Comparison of ENCODE assay signal across 15 cellular contexts in the genomic region with DNA sequence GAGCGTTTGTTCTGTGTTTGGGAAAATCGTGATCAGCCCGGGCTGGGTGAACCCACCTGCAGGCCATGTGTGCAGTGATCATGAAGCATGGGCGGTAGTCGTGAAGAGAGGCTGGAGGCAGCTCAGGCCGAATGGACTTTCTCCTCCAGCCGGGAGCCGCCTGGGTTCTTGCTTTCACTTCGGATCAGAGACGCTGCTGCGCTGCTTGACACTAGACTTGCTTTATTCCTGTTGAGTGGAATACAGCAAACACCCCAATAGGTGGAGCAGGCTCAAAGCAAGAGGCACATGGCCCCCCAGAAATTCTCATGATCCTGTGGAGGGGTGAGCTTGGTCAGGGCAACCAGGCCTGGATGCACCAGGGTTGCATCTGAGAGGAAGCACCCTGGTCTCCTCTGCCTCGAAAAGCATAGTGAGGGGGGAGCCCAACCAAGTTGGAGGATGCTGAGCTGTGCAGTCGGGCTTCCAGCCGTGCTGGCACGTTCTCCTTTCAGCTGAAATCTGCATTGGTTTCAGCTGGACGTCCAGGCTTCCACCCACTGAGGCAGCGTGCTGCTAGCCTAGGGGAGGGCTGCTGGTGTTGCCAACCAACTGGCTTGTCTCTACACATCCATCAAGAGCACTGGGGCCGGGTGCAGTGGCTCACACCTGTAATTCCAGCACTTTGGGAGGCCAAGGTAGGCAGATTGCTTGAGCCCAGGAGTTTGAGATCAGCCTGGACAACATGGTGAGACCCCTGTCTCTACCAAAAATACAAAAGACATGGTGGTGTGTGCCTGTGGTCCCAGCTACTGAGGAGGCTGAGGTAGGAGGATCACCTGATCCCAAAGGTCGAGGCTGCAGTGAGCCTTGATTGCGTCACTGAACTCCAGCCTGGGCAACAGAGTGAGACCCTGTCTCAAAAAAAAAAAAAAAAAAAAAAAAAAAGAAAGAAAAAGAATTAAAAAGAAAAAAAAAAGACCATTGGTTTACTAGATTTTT. TPM values are rescaled to one million over a fixed set of nuclear protein-coding genes. Genes with fewer than 3 reads are reported as not detected.
DNase-seq lines count a peak whose midpoint lies in the region; ATAC-seq and TF ChIP-seq lines count a peak whose summit lies in the region.
"Had no signal": no experiment of that assay in that cellular context is flagged by ENCODE, and none has a peak within 500 bp of the region (broad histone marks: within the 10 kb centered on the region; RNA-seq: fewer than 3 reads in every experiment).

No MANE protein-coding gene starts in this region.

- H3K4me1 ChIP-seq in CD8-positive, alpha-beta T cell (ENCODE audit: insufficient read depth, low read length), result peaks cover 34% of the 10 kb centered on the region
- H3K4me1 ChIP-seq in naive thymus-derived CD4-positive, alpha-beta T cell (ENCODE audit: control insufficient read depth in 2 of 2, insufficient read depth in 2 of 2, low read length in 2 of 2), result peaks cover 11 to 23% of the 10 kb centered on the region in 2 donors

- intact Hi-C loops in CD8-positive, alpha-beta T cell (cut with DNase I, micrococcal nuclease), result no loop called here
- intact Hi-C loops in naive thymus-derived CD4-positive, alpha-beta T cell (cut with micrococcal nuclease), result loop anchor here (10.0 kb wide), 3 partner anchors 362 to 918 kb away; a partner anchor contains a TSS
- intact Hi-C loops in posterior vena cava (cut with DNase I), result no loop called here

- peak; percentile 28; the same call in 1 of the 2 replicates for TF ChIP-seq CTCF in BJ (IDR thresholded peaks at IDR 0.05; ENCODE audit: insufficient read depth, low read depth, low read length)
- no peak for TF ChIP-seq CTCF in CD8-positive, alpha-beta T cell (IDR thresholded peaks at IDR 0.05)

- H3K27ac Mint-ChIP-seq in CD8-positive, alpha-beta T cell, result no peak overlapping the region
- peak overlapping the region; percentile 27 to 82 for H3K27ac Mint-ChIP-seq in T-cell
- peak overlapping the region; percentile 47 to 86 (median 82) for H3K27ac Mint-ChIP-seq in naive thymus-derived CD4-positive, alpha-beta T cell

- peaks cover 59% of the 10 kb centered on the region for H3K4me1 Mint-ChIP-seq in CD8-positive, alpha-beta T cell (ENCODE audit: low read depth)
- H3K4me1 Mint-ChIP-seq in T-cell, result peaks cover 66 to 77% (median 73%) of the 10 kb centered on the region in 3 donors
- H3K4me1 Mint-ChIP-seq in naive thymus-derived CD4-positive, alpha-beta T cell, result peaks cover 46 to 86% (median 73%) of the 10 kb centered on the region in 7 donors

- CTCF ChIA-PET in BJ (lab: Yijun Ruan, JAX), result interaction anchor here (0.5 to 2.2 kb wide), 4 partner anchors 14 to 378 kb away, joined by 3 to 8 read pairs (median 4); no protein-coding TSS in a partner anchor
- CTCF ChIA-PET in CD8-positive, alpha-beta T cell (lab: Charles Lee), result interaction anchor here (0.6 to 2.1 kb wide), 4 partner anchors 27 to 48 kb away, joined by 3 to 15 read pairs (median 4); no protein-coding TSS in a partner anchor
- CTCF ChIA-PET in T-cell (lab: Charles Lee), result interaction anchor here in 1 of 2 donors (0.7 kb wide), 2 partner anchors 24 to 27 kb away, joined by 3 to 5 read pairs; no protein-coding TSS in a partner anchor
- CTCF ChIA-PET in naive thymus-derived CD4-positive, alpha-beta T cell (lab: Charles Lee), result interaction anchor here (6.1 kb wide), 1 partner anchor 27 kb away, joined by 51 read pairs; no protein-coding TSS in a partner anchor

- H3K36me3 Mint-ChIP-seq in CD8-positive, alpha-beta T cell, result peaks cover 2% of the 10 kb centered on the region
- H3K36me3 Mint-ChIP-seq in T-cell, result no peaks in the 10 kb centered on the region
- peaks cover 0 to 13% (median 0%) of the 10 kb centered on the region in 5 donors for H3K36me3 Mint-ChIP-seq in naive thymus-derived CD4-positive, alpha-beta T cell

- H3K9me3 ChIP-seq in CD8-positive, alpha-beta T cell (ENCODE audit: low read length), result no peaks in the 10 kb centered on the region
- H3K9me3 ChIP-seq in naive thymus-derived CD4-positive, alpha-beta T cell (ENCODE audit: control insufficient read depth in 2 of 3, low read length in 3 of 3), result no peaks in the 10 kb centered on the region
- H3K9me3 ChIP-seq: colonic mucosa, esophagus muscularis mucosa, SJSA1, vagina had no signal

- H3K4me3 ChIP-seq in BJ (ENCODE audit: low read depth, low read length), result no peak overlapping the region
- H3K4me3 ChIP-seq in CD8-positive, alpha-beta T cell (ENCODE audit: low read depth, low read length), result no peak overlapping the region
- H3K4me3 ChIP-seq in naive thymus-derived CD4-positive, alpha-beta T cell (ENCODE audit: low read length), result no peak overlapping the region
- H3K4me3 ChIP-seq: colonic mucosa, esophagus muscularis mucosa, SJSA1, vagina had no signal

- no peak overlapping the region for H3K27ac ChIP-seq in CD8-positive, alpha-beta T cell (ENCODE audit: low read depth, low read length)
- no peak overlapping the region for H3K27ac ChIP-seq in naive thymus-derived CD4-positive, alpha-beta T cell (ENCODE audit: low read depth, low read length)
- H3K27ac ChIP-seq: colonic mucosa, esophagus muscularis mucosa, SJSA1, vagina had no signal

- H3K27me3 ChIP-seq in BJ (ENCODE audit: control insufficient read depth, insufficient read depth, low read length), result peaks cover 6% of the 10 kb centered on the region
- no peaks in the 10 kb centered on the region for H3K27me3 ChIP-seq in CD8-positive, alpha-beta T cell (ENCODE audit: insufficient read depth, low read length)
- no peaks in the 10 kb centered on the region for H3K27me3 ChIP-seq in naive thymus-derived CD4-positive, alpha-beta T cell (ENCODE audit: control insufficient read depth in 2 of 2, insufficient read depth in 2 of 2, low read length in 2 of 2)
- H3K27me3 ChIP-seq: colonic mucosa, esophagus muscularis mucosa, vagina had no signal

- H3K9me3 Mint-ChIP-seq in CD8-positive, alpha-beta T cell, result no peaks in the 10 kb centered on the region
- no peaks in the 10 kb centered on the region for H3K9me3 Mint-ChIP-seq in T-cell
- no peaks in the 10 kb centered on the region for H3K9me3 Mint-ChIP-seq in naive thymus-derived CD4-positive, alpha-beta T cell

- peak overlapping the region; percentile 23 for H3K4me3 Mint-ChIP-seq in CD8-positive, alpha-beta T cell
- peak overlapping the region in 2 of 3 donors; percentile 13 to 22 for H3K4me3 Mint-ChIP-seq in T-cell
- H3K4me3 Mint-ChIP-seq in naive thymus-derived CD4-positive, alpha-beta T cell, result peak overlapping the region in 9 of 10 donors; percentile 0 to 80 (median 26)

- H3K36me3 ChIP-seq in BJ (ENCODE audit: control insufficient read depth, insufficient read depth, low read length), result no peaks in the 10 kb centered on the region
- no peaks in the 10 kb centered on the region for H3K36me3 ChIP-seq in CD8-positive, alpha-beta T cell (ENCODE audit: insufficient read depth, low read length)
- no peaks in the 10 kb centered on the region for H3K36me3 ChIP-seq in naive thymus-derived CD4-positive, alpha-beta T cell (ENCODE audit: control insufficient read depth in 2 of 3, insufficient read depth in 3 of 3, low read length in 3 of 3)
- H3K36me3 ChIP-seq: colonic mucosa, esophagus muscularis mucosa, SJSA1, vagina had no signal

- no peaks in the 10 kb centered on the region for H3K27me3 Mint-ChIP-seq in CD8-positive, alpha-beta T cell (ENCODE audit: low read depth)
- H3K27me3 Mint-ChIP-seq in T-cell, result no peaks in the 10 kb centered on the region
- H3K27me3 Mint-ChIP-seq in naive thymus-derived CD4-positive, alpha-beta T cell, result no peaks in the 10 kb centered on the region

- no peak for ATAC-seq in CD8-positive, alpha-beta T cell
- no peak for ATAC-seq in T-cell (replicated peaks in 1 of 4)
- no peak for ATAC-seq in naive thymus-derived CD4-positive, alpha-beta T cell

- DNase-seq in BJ (ENCODE audit: low read depth) (no peak), T-cell (no peak), NAMALWA (ENCODE audit: low spot score) (no peak), posterior vena cava (ENCODE audit: low spot score) (no peak), ureter (ENCODE audit: low spot score) (no peak)
- DNase-seq in CD8-positive, alpha-beta T cell, result no peak
- DNase-seq in naive thymus-derived CD4-positive, alpha-beta T cell, result no peak
- DNase-seq: activated T-cell treated with anti-CD3 and anti-CD28 coated beads for 4 hours; amniotic stem cell; colonic mucosa; NCI-H2171; stimulated activated CD4-positive, alpha-beta T cell treated with anti-CD3 and anti-CD28 coated beads, Interleukin-4, amount 100 ng/mL, for 1 hour had no signal

- POLR2A ChIA-PET in BJ (lab: Charles Lee) (no interaction called here), T-cell (lab: Charles Lee) (interaction anchor here (0.6 to 0.7 kb wide), 2 partner anchors 8 to 1573 kb away, joined by 5 to 7 read pairs; no protein-coding TSS in a partner anchor)
- POLR2A ChIA-PET in CD8-positive, alpha-beta T cell (lab: Charles Lee), result no interaction called here
- POLR2A ChIA-PET in naive thymus-derived CD4-positive, alpha-beta T cell (lab: Charles Lee), result interaction anchor here (0.7 to 7.5 kb wide), 6 partner anchors 7 to 44 kb away, joined by 3 to 70 read pairs (median 6); no protein-coding TSS in a partner anchor

RNA-seq across cellular contexts. Expression of a gene that starts 2.8 kb away (rescaled TPM):
- polyA plus RNA-seq in BJ (2011; rRNA removed), result 0.06 and 0.07 TPM in 2 replicates
- polyA minus RNA-seq in BJ (2011; rRNA and poly(A)+ RNA removed), result 0.10 TPM in 1 of 2 replicates, not detected in the other
- total RNA-seq in CD8-positive, alpha-beta T cell, result 1 to 10 TPM; 4.6 to 5.7 TPM
- 10 to 100 TPM in 4 of 5 donors, 1 to 10 TPM in 1; 7.6 to 16.8 (median 15.6) TPM for total RNA-seq in T-cell
- total RNA-seq in naive thymus-derived CD4-positive, alpha-beta T cell, result 10 to 100 TPM in 4 of 5 experiments, 1 to 10 TPM in 1; 9.8 to 53.3 (median 14.2) TPM
- 1 to 10 TPM; 1.3 to 4.3 TPM for polyA plus RNA-seq in naive thymus-derived CD4-positive, alpha-beta T cell
- 10 to 100 TPM in 1 of 2 donors, 1 to 10 TPM in 1; 8.0 to 10.6 TPM for total RNA-seq in posterior vena cava
- total RNA-seq in ureter, result 4.2 TPM

Comparison
In these comparisons a context has a peak if more than half of its experiments do, and no peak if none do; other contexts are left out.
1. POLR2A ChIA-PET loops: an anchor here in T-cell (0.6 to 0.7 kb wide) and naive thymus-derived CD4-positive, alpha-beta T cell (0.7 to 7.5 kb wide); none called in BJ and CD8-positive, alpha-beta T cell.
2. intact Hi-C loops: an anchor here in naive thymus-derived CD4-positive, alpha-beta T cell (10.0 kb wide); none called in CD8-positive, alpha-beta T cell and posterior vena cava.